ENCODE assay signal across 22 cellular contexts in the genomic region with DNA sequence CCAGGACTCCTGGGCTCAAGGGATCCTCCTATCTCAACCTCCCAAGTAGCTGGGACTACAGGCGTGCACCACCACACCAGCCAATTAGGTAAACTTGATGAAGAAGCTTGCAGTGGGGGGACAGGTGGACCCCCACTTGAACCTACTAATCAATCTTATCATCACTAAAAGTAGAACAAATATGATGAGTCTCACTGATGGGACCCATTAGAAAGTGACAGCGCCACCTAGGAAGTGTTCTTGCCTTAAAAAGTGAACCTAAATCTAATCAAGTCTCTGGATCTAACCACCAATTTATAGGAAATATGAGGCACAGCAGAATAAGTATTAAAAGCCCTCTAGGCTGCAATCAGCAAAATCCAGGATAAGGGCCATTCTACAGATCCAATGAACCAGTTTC.
DNase-seq lines count a peak whose midpoint lies in the region; ATAC-seq and TF ChIP-seq lines count a peak whose summit lies in the region.
"Had no signal": no experiment of that assay in that cellular context is flagged by ENCODE, and none has a peak within 500 bp of the region (broad histone marks: within the 10 kb centered on the region; RNA-seq: fewer than 3 reads in every experiment).

No MANE protein-coding gene starts in this region.

- 88 to 94% methylated on average over 2 of the region's 2 CpGs for WGBS in esophagus squamous epithelium, 2 donors

- BruUV-seq in Panc1 (replicated peaks; lab: Mats Ljungman, UMichigan), result no TSS peak

- TF ChIP-seq POLR2A in esophagus squamous epithelium (IDR thresholded peaks at IDR 0.05), result no peak

- intact Hi-C loops in Panc1 (cut with micrococcal nuclease; ENCODE audit: unreplicated experiment), result no loop called here
- intact Hi-C loops in esophagus squamous epithelium (cut with DNase I), result no loop called here

- no peak for ATAC-seq in Panc1
- ATAC-seq: left cardiac atrium had no signal

- no peaks in the 10 kb centered on the region for H3K36me3 ChIP-seq in Panc1 (ENCODE audit: control insufficient read depth, insufficient read depth, low read length)
- H3K36me3 ChIP-seq in esophagus squamous epithelium, result no peaks in the 10 kb centered on the region
- H3K36me3 ChIP-seq: MG63, prostate gland, SJSA1, spleen, uterus had no signal

- H3K27me3 ChIP-seq in Panc1 (ENCODE audit: control insufficient read depth, insufficient read depth, low read length) (peaks cover 11% of the 10 kb centered on the region; the same call in 1 of the 2 replicates), esophagus squamous epithelium (peaks cover 0 to 58% (median 0%) of the 10 kb centered on the region in 4 donors)
- H3K27me3 ChIP-seq: MG63, SJSA1, uterus had no signal

- H3K4me1 ChIP-seq in Panc1 (ENCODE audit: control insufficient read depth, insufficient read depth, low read length) (peaks cover 7% of the 10 kb centered on the region; the same call in 1 of the 2 replicates), esophagus squamous epithelium (peaks cover 5 to 21% (median 10%) of the 10 kb centered on the region in 3 donors)
- H3K4me1 ChIP-seq: prostate gland, uterus had no signal

- TF ChIP-seq CTCF in C4-2B (conservative IDR thresholded peaks at IDR 0.05) (peak; percentile 27), GM13977 (IDR thresholded peaks at IDR 0.05; ENCODE audit: extremely low read depth, insufficient read depth, missing control alignments) (peak; percentile 7), Panc1 (IDR thresholded peaks at IDR 0.05) (peak; percentile 54), fibroblast of mammary gland (conservative IDR thresholded peaks at IDR 0.05; ENCODE audit: control insufficient read depth, insufficient read depth, low read depth, low read length) (peak; percentile 18), esophagus squamous epithelium (IDR thresholded peaks at IDR 0.05) (no peak)

- H3K27ac ChIP-seq in C4-2B (no peak overlapping the region), Panc1 (ENCODE audit: low read length) (no peak overlapping the region), esophagus squamous epithelium (no peak overlapping the region)
- H3K27ac ChIP-seq: prostate gland, SJSA1, spleen, uterus had no signal

- CTCF ChIA-PET in Panc1 (lab: Charles Lee), result no interaction called here

- in situ Hi-C loops in GM13977 (cut with MboI; ENCODE audit: low pct_unique_long_range_greater_than_20kb, low sequenced_read_pairs, unreplicated experiment), result no loop called here
- in situ Hi-C loops in Panc1 (cut with HindIII; ENCODE audit: low pct_unique_long_range_greater_than_20kb, low sequenced_read_pairs), result no loop called here

- H3K4me3 ChIP-seq in Panc1 (ENCODE audit: low read depth in 2 of 2, low read length in 2 of 2) (no peak overlapping the region), fibroblast of mammary gland (ENCODE audit: control insufficient read depth, low read depth, low read length) (no peak overlapping the region), esophagus squamous epithelium (no peak overlapping the region)
- H3K4me3 ChIP-seq: MG63, prostate gland, SJSA1, spleen, uterus had no signal

- H3K9me3 ChIP-seq in Panc1 (ENCODE audit: control insufficient read depth, insufficient read depth, low read depth, low read length) (no peaks in the 10 kb centered on the region), esophagus squamous epithelium (peaks cover 0 to 5% (median 0%) of the 10 kb centered on the region in 3 donors)
- H3K9me3 ChIP-seq: MG63, prostate gland, SJSA1, uterus had no signal

- POLR2A ChIA-PET in Panc1 (lab: Charles Lee), result no interaction called here

- DNase-seq in GM13977 (ENCODE audit: low spot score) (no peak), Panc1 (ENCODE audit: low read depth, low spot score) (no peak), fibroblast of mammary gland (ENCODE audit: low read depth) (no peak), NCI-H2029 treated with DMSO at 0.1 percent for 48 hours (lab: John Stamatoyannopoulos, UW) (no peak), NCI-H1417 (lab: John Stamatoyannopoulos, UW) (no peak), hippocampal formation (lab: John Stamatoyannopoulos, UW) (no peak), esophagus squamous epithelium (lab: John Stamatoyannopoulos, UW) (no peak)
- DNase-seq: activated naive CD4-positive, alpha-beta T cell; amygdala; cerebellar nuclear complex; COR-L47; foreskin melanocyte; left cardiac atrium; MG63; NCI-H187 treated with DMSO at 0.1 percent for 48 hours; NCI-H446 treated with DMSO at 0.1 percent for 48 hours; spleen; substantia nigra; uterus had no signal

Comparison
In these comparisons a context has a peak if more than half of its experiments do, and no peak if none do; other contexts are left out.
1. CTCF ChIP-seq: peak in C4-2B (single experiment), GM13977 (single experiment), Panc1 (single experiment) and fibroblast of mammary gland (single experiment); none in esophagus squamous epithelium (0 of 6).